ENCODE assay signal across 10 cellular contexts in genomic region chr22:22167791-22168189, GRCh38.
DNase-seq lines count a peak whose midpoint lies in the region; ATAC-seq and TF ChIP-seq lines count a peak whose summit lies in the region.
"Had no signal": no experiment of that assay in that cellular context is flagged by ENCODE, and none has a peak within 500 bp of the region (broad histone marks: within the 10 kb centered on the region; RNA-seq: fewer than 3 reads in every experiment).

No MANE protein-coding gene starts in this region.

- TF ChIP-seq POLR2A in testis (IDR thresholded peaks at IDR 0.05): no peak

- 51 to 54% methylated on average over 2 of the region's 2 CpGs for WGBS in testis, 2 donors

- H3K4me3 ChIP-seq in GM06990 (replicated peaks; ENCODE audit: low read depth, low read length): peak overlapping the region; percentile 36; the same call in 1 of the 2 replicates
- H3K4me3 ChIP-seq in endocrine pancreas (ENCODE audit: control insufficient read depth, insufficient read depth, low read length): peak overlapping the region; percentile 63
- no peak overlapping the region for H3K4me3 ChIP-seq in testis

- H3K9ac ChIP-seq in endocrine pancreas (ENCODE audit: control insufficient read depth, insufficient read depth, low read length): no peak overlapping the region

- intact Hi-C loops in testis (cut with DNase I; ENCODE audit: low total_unique reads): no loop called here

- H3K27ac ChIP-seq in testis: no peak overlapping the region

- H3K4me1 ChIP-seq in endocrine pancreas (ENCODE audit: control insufficient read depth, insufficient read depth, low read length): no peaks in the 10 kb centered on the region
- no peaks in the 10 kb centered on the region for H3K4me1 ChIP-seq in testis

- H3K9me3 ChIP-seq in endocrine pancreas (ENCODE audit: control insufficient read depth, low read length): no peaks in the 10 kb centered on the region
- H3K9me3 ChIP-seq in testis: no peaks in the 10 kb centered on the region

- peak; percentile 44 for ATAC-seq in GM19468 (IDR thresholded peaks at IDR 0.05; ENCODE audit: extremely low read depth, unreplicated experiment)
- ATAC-seq in HG03442 (IDR thresholded peaks at IDR 0.05; ENCODE audit: unreplicated experiment): peak; percentile 69

- peak; percentile 77 for DNase-seq in GM06990 (ENCODE audit: extremely low read depth, insufficient read length)
- no peak for DNase-seq in T-helper 9 cell
- no peak for DNase-seq in A172 (ENCODE audit: low spot score)
- no peak for DNase-seq in glomerular visceral epithelial cell (ENCODE audit: extremely low spot score)
- no peak for DNase-seq in testis
- DNase-seq: activated CD4-positive, CD25-positive, alpha-beta regulatory T cell; GOT3 had no signal

- TF ChIP-seq CTCF in GM06990 (IDR thresholded peaks at IDR 0.05; ENCODE audit: insufficient read depth, low read length, poor library complexity, severe bottlenecking): no peak
- TF ChIP-seq CTCF in testis (IDR thresholded peaks at IDR 0.05): no peak

- H3K27me3 ChIP-seq in GM06990 (replicated peaks; ENCODE audit: control insufficient read depth, insufficient read depth, low read length): no peaks in the 10 kb centered on the region
- H3K27me3 ChIP-seq in endocrine pancreas (ENCODE audit: control insufficient read depth, insufficient read depth, low read length): no peaks in the 10 kb centered on the region
- H3K27me3 ChIP-seq in testis: no peaks in the 10 kb centered on the region

- H3K36me3 ChIP-seq in GM06990 (ENCODE audit: control insufficient read depth, insufficient read depth, low read length) (no peaks in the 10 kb centered on the region), endocrine pancreas (ENCODE audit: control insufficient read depth, insufficient read depth, low read length) (no peaks in the 10 kb centered on the region), testis (ENCODE audit: low read depth, missing control alignments) (no peaks in the 10 kb centered on the region)

Comparison
In these comparisons a context has a peak if more than half of its experiments do, and no peak if none do; other contexts are left out.
1. H3K4me3 ChIP-seq: peak in GM06990 (single experiment) and endocrine pancreas (single experiment); none in testis (0 of 2).